ENCODE assay signal across 10 cellular contexts in the genomic region with DNA sequence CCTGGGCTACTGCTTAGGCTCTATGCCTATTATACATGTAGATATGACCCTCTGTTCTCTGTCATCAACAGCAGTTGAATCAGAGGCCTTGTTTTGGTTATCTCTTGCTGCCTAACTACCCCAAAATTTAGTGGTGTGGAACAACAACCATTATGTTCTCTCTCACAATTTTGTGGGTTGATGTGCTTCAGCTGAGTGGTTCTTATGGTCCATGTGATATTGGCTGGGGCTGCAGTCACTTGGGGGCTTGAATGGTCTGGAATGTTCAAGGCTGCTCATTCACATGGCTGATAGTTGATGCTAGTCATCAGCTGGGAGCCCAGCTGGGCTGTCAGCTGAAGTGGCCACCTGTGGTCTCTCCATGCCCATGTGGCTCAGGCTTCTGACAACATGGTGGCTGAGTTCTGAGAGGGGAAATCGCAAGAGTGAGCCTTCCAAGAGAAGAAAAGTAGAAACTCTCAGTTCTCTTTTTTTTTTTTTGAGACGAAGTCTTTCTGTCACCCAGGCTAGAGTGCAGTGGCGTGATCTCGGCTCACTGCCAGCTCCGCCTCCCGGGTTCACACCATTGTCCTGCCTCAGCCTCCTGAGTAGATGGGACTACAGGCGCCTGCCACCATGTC. TPM values are rescaled to one million over a fixed set of nuclear protein-coding genes. Genes with fewer than 3 reads are reported as not detected.
A peak's percentile ranks its signal among the peaks of the same experiment; 100 is the strongest.
DNase-seq lines count a peak whose midpoint lies in the region; ATAC-seq, FAIRE-seq and TF ChIP-seq lines count a peak whose summit lies in the region.
"Had no signal": no experiment of that assay in that cellular context is flagged by ENCODE, and none has a peak within 500 bp of the region (broad histone marks: within the 10 kb centered on the region; RNA-seq: fewer than 3 reads in every experiment).

No MANE protein-coding gene starts in this region.

- no TSS peak for BruUV-seq in PC-3 (replicated peaks; lab: Mats Ljungman, UMichigan)

- peak overlapping the region in 1 of 11 experiments; percentile 16; a peak in 1 of 22 replicates for H3K9ac ChIP-seq in BLaER1 treated with 17β-estradiol and CSF1 and Interleukin-3, amounts not matched to agents 10 nM and 100 nM
- no peak overlapping the region for H3K9ac ChIP-seq in PC-3 (ENCODE audit: low read length)

- no peak for FAIRE-seq in HTR-8/SVneo (lab: Jason Lieb, UNC)

- no peak for TF ChIP-seq EP300 in transverse colon (IDR thresholded peaks at IDR 0.05; ENCODE audit: low read depth)

- peaks cover 16 to 61% (median 33%) of the 10 kb centered on the region in 10 experiments; a peak in 19 of 20 replicates for H3K4me1 ChIP-seq in BLaER1 treated with 17β-estradiol and CSF1 and Interleukin-3, amounts not matched to agents 10 nM and 100 nM
- H3K4me1 ChIP-seq in Peyer's patch (no peaks in the 10 kb centered on the region), PC-3 (ENCODE audit: insufficient read depth, low read length) (no peaks in the 10 kb centered on the region), transverse colon (peaks cover 3 to 18% (median 9%) of the 10 kb centered on the region in 4 donors)

- TF ChIP-seq CTCF in Peyer's patch (IDR thresholded peaks at IDR 0.05) (no peak), PC-3 (conservative IDR thresholded peaks at IDR 0.05; ENCODE audit: low read depth, low read length) (no peak), transverse colon (IDR thresholded peaks at IDR 0.05) (no peak)

- POLR2A ChIA-PET in PC-3 (lab: Charles Lee; ENCODE audit: unreplicated experiment), result no interaction called here

- CTCF ChIA-PET in PC-3 (lab: Charles Lee), result no interaction called here

- H3K9me2 ChIP-seq in PC-3 (replicated peaks; ENCODE audit: low read length), result no peaks in the 10 kb centered on the region

- H3K27me3 ChIP-seq in BLaER1 treated with 17β-estradiol and CSF1 and Interleukin-3, amounts not matched to agents 10 nM and 100 nM, result no peaks in the 10 kb centered on the region
- H3K27me3 ChIP-seq in Peyer's patch (no peaks in the 10 kb centered on the region), PC-3 (ENCODE audit: low read length) (no peaks in the 10 kb centered on the region), transverse colon (no peaks in the 10 kb centered on the region)

- H3F3A ChIP-seq in PC-3 (ENCODE audit: low read length, unreplicated experiment), result no peaks in the 10 kb centered on the region

- H4K20me1 ChIP-seq in BLaER1 treated with 17β-estradiol and CSF1 and Interleukin-3, amounts not matched to agents 10 nM and 100 nM, result no peaks in the 10 kb centered on the region
- no peaks in the 10 kb centered on the region for H4K20me1 ChIP-seq in PC-3 (ENCODE audit: low read length)

- no peak overlapping the region for H2AFZ ChIP-seq in PC-3 (ENCODE audit: low read length)

- TF ChIP-seq POLR2A in Peyer's patch (IDR thresholded peaks at IDR 0.05), result no peak
- TF ChIP-seq POLR2A in transverse colon (IDR thresholded peaks at IDR 0.05), result no peak

- intact Hi-C loops in PC-3 (cut with micrococcal nuclease), result no loop called here
- intact Hi-C loops in transverse colon (cut with DNase I; ENCODE audit: low total_unique reads), result no loop called here

- peak overlapping the region; percentile 45 to 78 (median 63) for H3K4me2 ChIP-seq in BLaER1 treated with 17β-estradiol and CSF1 and Interleukin-3, amounts not matched to agents 10 nM and 100 nM
- no peak overlapping the region for H3K4me2 ChIP-seq in PC-3 (ENCODE audit: low read length)

- H3K27ac ChIP-seq in BLaER1 treated with 17β-estradiol and CSF1 and Interleukin-3, amounts not matched to agents 10 nM and 100 nM, result peak overlapping the region in 10 of 11 experiments; percentile 38 to 75 (median 61); a peak in 20 of 22 replicates
- H3K27ac ChIP-seq in Peyer's patch (peak overlapping the region in 2 of 4 donors; percentile 67 to 73), PC-3 (ENCODE audit: low read length) (no peak overlapping the region), transverse colon (peak overlapping the region in 1 of 4 donors; percentile 9)
- H3K27ac ChIP-seq: C4-2B had no signal

- DNase-seq in GM19240 (ENCODE audit: insufficient read length, low spot score), result peak; percentile 41
- peak in 2 of 3 donors; percentile 73 to 74 for DNase-seq in Peyer's patch
- no peak for DNase-seq in NCI-H446 (lab: John Stamatoyannopoulos, UW)
- DNase-seq in PC-3, result no peak
- DNase-seq in HTR-8/SVneo (ENCODE audit: insufficient read length, low spot score), result no peak
- DNase-seq in transverse colon, result no peak
- DNase-seq: KBM-7 had no signal

- no peak overlapping the region for H3K4me3 ChIP-seq in BLaER1 treated with 17β-estradiol and CSF1 and Interleukin-3, amounts not matched to agents 10 nM and 100 nM
- no peak overlapping the region for H3K4me3 ChIP-seq in Peyer's patch
- H3K4me3 ChIP-seq in PC-3 (ENCODE audit: low read length), result no peak overlapping the region
- no peak overlapping the region for H3K4me3 ChIP-seq in transverse colon

- 78% methylated on average over 7 of the region's 7 CpGs; no CpG with 5 or more reads in 1 of the 2 donors for WGBS in transverse colon (ENCODE audit: low coverage in 1 of 2), 2 donors

- H3K79me2 ChIP-seq in PC-3 (ENCODE audit: low read length), result no peaks in the 10 kb centered on the region

- peaks cover 11 to 47% (median 35%) of the 10 kb centered on the region in 11 experiments; a peak in 19 of 22 replicates for H3K36me3 ChIP-seq in BLaER1 treated with 17β-estradiol and CSF1 and Interleukin-3, amounts not matched to agents 10 nM and 100 nM
- no peaks in the 10 kb centered on the region for H3K36me3 ChIP-seq in Peyer's patch
- no peaks in the 10 kb centered on the region for H3K36me3 ChIP-seq in PC-3 (ENCODE audit: low read depth, low read length)
- H3K36me3 ChIP-seq in transverse colon, result no peaks in the 10 kb centered on the region

- ATAC-seq in HG03039 (IDR thresholded peaks at IDR 0.05; ENCODE audit: unreplicated experiment), result peak; percentile 91
- no peak for ATAC-seq in PC-3

- in situ Hi-C loops in transverse colon (cut with MboI; ENCODE audit: low pct_ligation_motif_present in 1 of 4, low pct_unique_long_range_greater_than_20kb in 1 of 4, low sequenced_read_pairs in 3 of 4), result loop anchor here in 2 of 4 donors (25.0 kb wide), 1 partner anchor 236 kb away; no protein-coding TSS in a partner anchor

- H3K9me3 ChIP-seq in BLaER1 treated with 17β-estradiol and CSF1 and Interleukin-3, amounts not matched to agents 10 nM and 100 nM (replicated peaks in 1 of 11), result peaks cover 0 to 13% (median 4%) of the 10 kb centered on the region in 11 experiments; a peak in 5 of 22 replicates
- H3K9me3 ChIP-seq in Peyer's patch (no peaks in the 10 kb centered on the region), PC-3 (ENCODE audit: low read length) (no peaks in the 10 kb centered on the region), transverse colon (no peaks in the 10 kb centered on the region)

RNA-seq across cellular contexts. Expression of a gene that starts 47.8 kb away (rescaled TPM):
- total RNA-seq in Peyer's patch (10 to 100 TPM in 3 of 4 donors, 1 to 10 TPM in 1; 8.4 to 15.5 (median 12.3) TPM), PC-3 (2014; rRNA removed) (3.4 and 5.1 TPM in 2 replicates), transverse colon (10 to 100 TPM in 1 of 4 donors, 1 to 10 TPM in 2, not detected in 1; 3.0 to 43.8 (median 6.8) TPM)

Comparison
In these comparisons a context has a peak if more than half of its experiments do, and no peak if none do; other contexts are left out.
1. DNase-seq: peak in GM19240 (single experiment) and Peyer's patch (2 of 3); none in NCI-H446 (0 of 2), PC-3 (single experiment), HTR-8/SVneo (single experiment) and transverse colon (single experiment).